Comparison of ENCODE assay signal across 22 cellular contexts in the genomic region with DNA sequence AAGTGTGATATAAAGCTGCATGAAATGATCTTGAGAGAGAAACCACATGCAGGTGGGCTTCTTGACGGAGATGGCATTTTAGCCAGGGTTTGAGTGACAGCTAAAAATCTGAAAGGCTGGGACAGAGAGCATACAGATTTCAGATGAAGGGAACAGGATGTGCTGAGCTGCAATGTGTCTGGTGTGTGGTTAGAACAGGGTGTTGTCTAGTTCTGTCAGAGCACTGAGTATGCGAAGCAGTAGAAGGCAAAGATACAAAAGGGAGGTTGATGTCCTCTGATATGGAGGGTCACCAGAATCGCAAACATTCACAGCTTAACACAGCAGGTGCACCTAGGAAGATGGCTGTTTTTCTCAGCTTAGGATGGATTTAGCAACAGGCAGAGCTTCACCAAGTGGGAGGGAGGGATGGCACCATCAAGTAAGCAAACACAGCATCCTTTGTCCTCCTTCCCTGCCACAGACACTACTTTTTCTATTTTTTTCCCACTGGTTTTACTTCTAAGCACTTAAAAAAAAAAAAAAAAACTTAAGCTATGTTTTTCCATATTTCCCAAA.
A peak's percentile ranks its signal among the peaks of the same experiment; 100 is the strongest.
DNase-seq lines count a peak whose midpoint lies in the region; FAIRE-seq and TF ChIP-seq lines count a peak whose summit lies in the region.
"Had no signal": no experiment of that assay in that cellular context is flagged by ENCODE, and none has a peak within 500 bp of the region (broad histone marks: within the 10 kb centered on the region; RNA-seq: fewer than 3 reads in every experiment).

No MANE protein-coding gene starts in this region.

- H3K4me3 Mint-ChIP-seq in Calu3 (ENCODE audit: low read depth, unreplicated experiment), result no peak overlapping the region
- H3K4me3 Mint-ChIP-seq: activated CD8-positive, alpha-beta T cell treated with anti-CD3 and anti-CD28 coated beads for 36 hours; CD4-positive, alpha-beta memory T cell had no signal

- no peaks in the 10 kb centered on the region for H3K4me1 Mint-ChIP-seq in Calu3 (ENCODE audit: low read depth, unreplicated experiment)

- DNase-seq in D721Med (ENCODE audit: insufficient read length, low spot score), result no peak
- DNase-seq in LHCN-M2 (ENCODE audit: low read depth), result peak; percentile 56
- peak; percentile 23 for DNase-seq in choroid plexus epithelial cell (ENCODE audit: low read depth)
- peak; percentile 17 for DNase-seq in myocyte (ENCODE audit: low read depth)
- DNase-seq in SK-N-DZ (ENCODE audit: low spot score), result no peak
- DNase-seq in erythroblast (lab: John Stamatoyannopoulos, UW), result no peak
- DNase-seq in HK-2 (ENCODE audit: unreplicated experiment), result no peak
- no peak for DNase-seq in Calu3
- DNase-seq: activated CD8-positive, alpha-beta T cell treated with anti-CD3 and anti-CD28 coated beads for 36 hours; activated gamma-delta T cell treated with Interleukin-2 at 50 U/mL for 16 hours; activated T-cell treated with anti-CD3 and anti-CD28 coated beads for 4 hours; adrenal gland; CD4-positive, alpha-beta memory T cell; GOT3; heart right ventricle; MG63; NCI-H1694; SHP77 treated with DMSO at 0.1 percent for 48 hours; small intestine; stimulated activated naive CD4-positive, alpha-beta T cell had no signal

- no peak overlapping the region for H3K27ac Mint-ChIP-seq in Calu3 (ENCODE audit: unreplicated experiment)
- H3K27ac Mint-ChIP-seq: activated CD8-positive, alpha-beta T cell treated with anti-CD3 and anti-CD28 coated beads for 36 hours had no signal

- no peaks in the 10 kb centered on the region for H3K9me3 Mint-ChIP-seq in Calu3 (ENCODE audit: low read depth, unreplicated experiment)
- H3K9me3 Mint-ChIP-seq: activated CD8-positive, alpha-beta T cell treated with anti-CD3 and anti-CD28 coated beads for 36 hours; CD4-positive, alpha-beta memory T cell had no signal

- H3K27me3 Mint-ChIP-seq in Calu3 (ENCODE audit: unreplicated experiment), result no peaks in the 10 kb centered on the region
- H3K27me3 Mint-ChIP-seq: activated CD8-positive, alpha-beta T cell treated with anti-CD3 and anti-CD28 coated beads for 36 hours; CD4-positive, alpha-beta memory T cell had no signal

- CTCF ChIA-PET in Calu3 (lab: Charles Lee), result no interaction called here

- TF ChIP-seq POLR2A in erythroblast (IDR thresholded peaks at IDR 0.05; ENCODE audit: low read length), result no peak

- H3K36me3 Mint-ChIP-seq in Calu3 (ENCODE audit: insufficient read depth, unreplicated experiment), result no peaks in the 10 kb centered on the region
- H3K36me3 Mint-ChIP-seq: CD4-positive, alpha-beta memory T cell had no signal

- TF ChIP-seq CTCF in D721Med (IDR thresholded peaks at IDR 0.05; ENCODE audit: insufficient read depth, missing control alignments) (no peak), choroid plexus epithelial cell (conservative IDR thresholded peaks at IDR 0.05; ENCODE audit: low read depth, low read length) (no peak), Calu3 (IDR thresholded peaks at IDR 0.05; ENCODE audit: unreplicated experiment) (no peak)

- intact Hi-C loops in Calu3 (cut with micrococcal nuclease; ENCODE audit: unreplicated experiment), result no loop called here

- FAIRE-seq in D721Med (lab: Jason Lieb, UNC), result peak; percentile 99
- FAIRE-seq: bronchial epithelial cell, endothelial cell of umbilical vein, small intestine had no signal

- H3K4me3 ChIP-seq in choroid plexus epithelial cell (ENCODE audit: low read depth, low read length), result no peak overlapping the region
- H3K4me3 ChIP-seq: adrenal gland, heart right ventricle, MG63 had no signal

- no TSS peak for BruUV-seq in Calu3 (replicated peaks; lab: Mats Ljungman, UMichigan)

Comparison
In these comparisons a context has a peak if more than half of its experiments do, and no peak if none do; other contexts are left out.
1. DNase-seq: peak in LHCN-M2 (single experiment), choroid plexus epithelial cell (single experiment) and myocyte (single experiment); none in D721Med (single experiment), SK-N-DZ (single experiment), erythroblast (0 of 2), HK-2 (single experiment) and Calu3 (single experiment).